18 cellular contexts compared by ENCODE assay signal in genomic region chr2:188410504-188411235, GRCh38.
DNase-seq lines count a peak whose midpoint lies in the region; ATAC-seq and TF ChIP-seq lines count a peak whose summit lies in the region.
"Had no signal": no experiment of that assay in that cellular context is flagged by ENCODE, and none has a peak within 500 bp of the region (broad histone marks: within the 10 kb centered on the region; RNA-seq: fewer than 3 reads in every experiment).

No MANE protein-coding gene starts in this region.

- H2AK5ac ChIP-seq in mesenchymal stem cell (ENCODE audit: low read length, severe bottlenecking): no peak overlapping the region

- H4K8ac ChIP-seq in mesenchymal stem cell (ENCODE audit: low read length): no peak overlapping the region

- H3K4me1 ChIP-seq in HEK293 (ENCODE audit: control insufficient read depth, insufficient read depth, low read length) (no peaks in the 10 kb centered on the region), mesenchymal stem cell (ENCODE audit: control insufficient read depth, insufficient read depth, low read depth, low read length) (peaks cover 3% of the 10 kb centered on the region)
- H3K4me1 ChIP-seq: BE2C, upper lobe of right lung had no signal

- no peak overlapping the region for H3K4ac ChIP-seq in mesenchymal stem cell (ENCODE audit: low read depth in 1 of 2, low read length in 2 of 2)

- CTCF ChIA-PET in HEK293 (lab: Yijun Ruan, JAX): interaction anchor here (0.6 kb wide), 1 partner anchor 1353 kb away, joined by 3 read pairs; no protein-coding TSS in a partner anchor

- H3K9ac ChIP-seq in mesenchymal stem cell (ENCODE audit: low read length): no peak overlapping the region

- H3K18ac ChIP-seq in mesenchymal stem cell (ENCODE audit: low read depth in 1 of 2, low read length in 2 of 2): no peak overlapping the region

- H3K27ac ChIP-seq in HEK293 (ENCODE audit: extremely low read depth, low read depth, low read length) (no peak overlapping the region), mesenchymal stem cell (ENCODE audit: low read length, poor library complexity, severe bottlenecking) (no peak overlapping the region)
- H3K27ac ChIP-seq: coronary artery, upper lobe of right lung had no signal

- H2BK15ac ChIP-seq in mesenchymal stem cell (ENCODE audit: low read depth, poor library complexity, severe bottlenecking): no peak overlapping the region

- H3K14ac ChIP-seq in mesenchymal stem cell (ENCODE audit: low read length in 2 of 2): no peak overlapping the region

- POLR2A ChIA-PET in HEK293 (lab: Yijun Ruan, JAX): no interaction called here

- no peaks in the 10 kb centered on the region for H3K36me3 ChIP-seq in HEK293 (ENCODE audit: control insufficient read depth in 2 of 2, insufficient read depth in 1 of 2, low read length in 2 of 2)
- no peaks in the 10 kb centered on the region for H3K36me3 ChIP-seq in mesenchymal stem cell (ENCODE audit: control insufficient read depth in 1 of 2, insufficient read depth in 2 of 2, low read depth in 1 of 2, low read length in 2 of 2)
- H3K36me3 ChIP-seq: BE2C, upper lobe of right lung had no signal

- no peaks in the 10 kb centered on the region for H3K27me3 ChIP-seq in mesenchymal stem cell (ENCODE audit: control insufficient read depth in 1 of 2, insufficient read depth in 1 of 2, low read length in 2 of 2)
- H3K27me3 ChIP-seq: BE2C, upper lobe of right lung had no signal

- H3K4me3 ChIP-seq in HEK293 (ENCODE audit: low read depth, low read length): no peak overlapping the region
- no peak overlapping the region for H3K4me3 ChIP-seq in epithelial cell of esophagus (ENCODE audit: low read length)
- no peak overlapping the region for H3K4me3 ChIP-seq in mesenchymal stem cell (ENCODE audit: insufficient read depth in 1 of 2, low read depth in 1 of 2, low read length in 2 of 2)
- H3K4me3 ChIP-seq: coronary artery, upper lobe of right lung had no signal

- H3K9me3 ChIP-seq in HEK293 (ENCODE audit: control insufficient read depth, insufficient read depth, low read depth, low read length) (no peaks in the 10 kb centered on the region), mesenchymal stem cell (ENCODE audit: control insufficient read depth, low read length) (peaks cover 33% of the 10 kb centered on the region)
- H3K9me3 ChIP-seq: BE2C had no signal

- H3K79me1 ChIP-seq in mesenchymal stem cell (replicated peaks; ENCODE audit: low read length, poor library complexity, severe bottlenecking): peaks cover 13% of the 10 kb centered on the region

- H2BK120ac ChIP-seq in mesenchymal stem cell (ENCODE audit: low read depth, low read length): no peak overlapping the region

- no peak overlapping the region for H3K23ac ChIP-seq in mesenchymal stem cell (ENCODE audit: low read length in 2 of 2)

- H2BK12ac ChIP-seq in mesenchymal stem cell (ENCODE audit: low read length in 2 of 2): no peak overlapping the region

- no peak for TF ChIP-seq CTCF in HEK293 (tag by site-specific recombination; IDR thresholded peaks at IDR 0.05)
- no peak for TF ChIP-seq CTCF in epithelial cell of esophagus (IDR thresholded peaks at IDR 0.05; ENCODE audit: insufficient read depth, low read depth, low read length, missing control alignments)

- no peak overlapping the region for H2BK5ac ChIP-seq in mesenchymal stem cell (ENCODE audit: low read depth, low read length, poor library complexity, severe bottlenecking)

- WGBS in mesenchymal stem cell: 66% methylated on average over 5 of the region's 5 CpGs

- ATAC-seq in HG02759 (IDR thresholded peaks at IDR 0.05; ENCODE audit: unreplicated experiment): no peak
- no peak for ATAC-seq in HG02970 (IDR thresholded peaks at IDR 0.05; ENCODE audit: low FRiP score, unreplicated experiment)
- ATAC-seq: stimulated activated naive CD8-positive, alpha-beta T cell treated with anti-CD3 and anti-CD28 coated beads, Interleukin-15, Interleukin-2, amounts not matched to agents 100 U/mL and 50 U/mL, for 24 hours; upper lobe of right lung had no signal

- no peak overlapping the region for H2AFZ ChIP-seq in mesenchymal stem cell (ENCODE audit: low read depth, low read length)

- DNase-seq in RKO (ENCODE audit: low spot score) (peak; percentile 2), epithelial cell of esophagus (ENCODE audit: low read depth) (peak; percentile 58), mesenchymal stem cell (peak; percentile 73)
- DNase-seq in activated effector memory CD4-positive, alpha-beta T cell treated with Interleukin-2 at 50 U/mL for 16 hours: no peak
- DNase-seq in activated CD4-positive, alpha-beta T cell treated with anti-CD3 and anti-CD28 coated beads for 48 hours: no peak
- DNase-seq: activated CD4-positive, alpha-beta T cell treated with anti-CD3 and anti-CD28 coated beads for 4 hours; activated CD8-positive, alpha-beta memory T cell treated with anti-CD3 and anti-CD28 coated beads, Interleukin-2, amount 50 U/mL, for 48 hours; BE2C; head of caudate nucleus; kidney; NCI-H1694; stimulated activated naive CD8-positive, alpha-beta T cell treated with anti-CD3 and anti-CD28 coated beads, Interleukin-15, Interleukin-2, amounts not matched to agents 100 U/mL and 50 U/mL, for 24 hours; T1000; upper lobe of right lung had no signal

- no peak overlapping the region for H3K4me2 ChIP-seq in mesenchymal stem cell (ENCODE audit: low read length, poor library complexity, severe bottlenecking)

- no peak overlapping the region for H4K91ac ChIP-seq in mesenchymal stem cell (ENCODE audit: low read length)

TF ChIP-seq in HEK293, 187 proteins besides CTCF, POLR2A, EP300 and RAD21:
- TF ChIP-seq ZNF521 (tag by site-specific recombination; IDR thresholded peaks at IDR 0.05) (no peak), ZNF548 (tag by site-specific recombination; IDR thresholded peaks at IDR 0.05) (no peak), ZBTB44 (tag by site-specific recombination; IDR thresholded peaks at IDR 0.05) (no peak), ZNF792 (tag by site-specific recombination; IDR thresholded peaks at IDR 0.05) (no peak), WT1 (tag by site-specific recombination; IDR thresholded peaks at IDR 0.05) (peak; percentile 64; the same call in 1 of the 2 replicates), SCRT2 (tag by site-specific recombination; IDR thresholded peaks at IDR 0.05) (0 out of 2 replicates have a peak, but pooled peaks have one; percentile 11), GLIS1 (tag by site-specific recombination; IDR thresholded peaks at IDR 0.05) (peak; percentile 21; the same call in 1 of the 2 replicates), AEBP2 (tag by site-specific recombination; IDR thresholded peaks at IDR 0.05; ENCODE audit: borderline replicate concordance) (no peak), ZNF610 (tag by site-specific recombination; IDR thresholded peaks at IDR 0.05; ENCODE audit: borderline replicate concordance) (no peak)

Comparison
In these comparisons a context has a peak if more than half of its experiments do, and no peak if none do; other contexts are left out.
1. DNase-seq: peak in RKO (single experiment), epithelial cell of esophagus (single experiment) and mesenchymal stem cell (single experiment); none in activated effector memory CD4-positive, alpha-beta T cell treated with Interleukin-2 at 50 U/mL for 16 hours (single experiment) and activated CD4-positive, alpha-beta T cell treated with anti-CD3 and anti-CD28 coated beads for 48 hours (single experiment).